Comparison of ENCODE assay signal across 24 cellular contexts in the genomic region with DNA sequence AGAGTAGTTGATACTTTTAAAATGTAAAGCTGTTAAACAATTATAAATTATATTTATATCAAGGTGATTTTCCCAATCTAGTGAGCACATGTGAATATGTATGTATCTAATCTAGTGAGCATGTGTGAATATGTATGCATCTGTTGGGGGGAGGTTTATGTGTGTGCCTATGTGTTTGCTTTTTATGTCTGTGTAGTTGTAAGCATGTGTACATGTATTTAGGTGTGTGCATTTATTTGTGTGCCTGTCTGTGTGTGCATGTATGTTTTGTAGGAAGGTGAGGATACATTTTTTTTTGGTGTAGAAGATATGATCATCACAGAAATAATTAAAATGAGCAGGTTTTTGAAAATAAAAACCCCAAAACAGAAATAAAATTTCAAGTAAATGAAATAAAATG.
"Had no signal": no experiment of that assay in that cellular context is flagged by ENCODE, and none has a peak within 500 bp of the region (broad histone marks: within the 10 kb centered on the region; RNA-seq: fewer than 3 reads in every experiment).

No MANE protein-coding gene starts in this region.

- H3K4me3 Mint-ChIP-seq: mesothelial cell of epicardium; naive B cell; naive thymus-derived CD8-positive, alpha-beta T cell had no signal

- H3K27ac Mint-ChIP-seq: mesothelial cell of epicardium; naive B cell; naive thymus-derived CD8-positive, alpha-beta T cell had no signal

- H3K27me3 Mint-ChIP-seq: naive B cell had no signal

- H3K36me3 ChIP-seq: esophagus muscularis mucosa, gastrocnemius medialis, heart right ventricle, left lung, lower lobe of right lung had no signal

- H3K4me1 ChIP-seq: esophagus muscularis mucosa, foreskin keratinocyte, gastrocnemius medialis, heart right ventricle, left lung, lower lobe of right lung had no signal

- H3K27me3 ChIP-seq: dorsolateral prefrontal cortex, esophagus muscularis mucosa, foreskin keratinocyte, gastrocnemius medialis, heart right ventricle, left lung had no signal

- FAIRE-seq: endothelial cell of umbilical vein, islet of Langerhans, keratinocyte had no signal

- H3K4me1 Mint-ChIP-seq: mesothelial cell of epicardium; naive B cell; naive thymus-derived CD8-positive, alpha-beta T cell had no signal

- ATAC-seq: foreskin keratinocyte; gastrocnemius medialis; heart right ventricle; left cardiac atrium; left ventricle myocardium superior; lower lobe of right lung; mucosa of descending colon; naive thymus-derived CD8-positive, alpha-beta T cell had no signal

- DNase-seq: dermis blood vessel endothelial cell; dorsolateral prefrontal cortex; effector CD4-positive, alpha-beta T cell; effector memory CD4-positive, alpha-beta T cell; foreskin keratinocyte; gastrocnemius medialis; glutamatergic neuron; head of caudate nucleus; heart right ventricle; hippocampal formation; left cardiac atrium; left lung; left ventricle myocardium superior; lower lobe of right lung; mesenchymal stem cell; mucosa of descending colon; naive B cell; naive thymus-derived CD8-positive, alpha-beta T cell had no signal

- H3K27ac ChIP-seq: coronary artery, dorsolateral prefrontal cortex, esophagus muscularis mucosa, foreskin keratinocyte, gastrocnemius medialis, heart right ventricle, left lung, lower lobe of right lung had no signal

- H3K9me3 ChIP-seq: gastrocnemius medialis, lower lobe of right lung, mucosa of descending colon had no signal

- H3K36me3 Mint-ChIP-seq: mesothelial cell of epicardium; naive B cell; naive thymus-derived CD8-positive, alpha-beta T cell had no signal

- H3K4me3 ChIP-seq: coronary artery, dorsolateral prefrontal cortex, esophagus muscularis mucosa, gastrocnemius medialis, heart right ventricle, left lung, lower lobe of right lung, mucosa of descending colon had no signal
